ENCODE assay signal across 8 cellular contexts in the genomic region with DNA sequence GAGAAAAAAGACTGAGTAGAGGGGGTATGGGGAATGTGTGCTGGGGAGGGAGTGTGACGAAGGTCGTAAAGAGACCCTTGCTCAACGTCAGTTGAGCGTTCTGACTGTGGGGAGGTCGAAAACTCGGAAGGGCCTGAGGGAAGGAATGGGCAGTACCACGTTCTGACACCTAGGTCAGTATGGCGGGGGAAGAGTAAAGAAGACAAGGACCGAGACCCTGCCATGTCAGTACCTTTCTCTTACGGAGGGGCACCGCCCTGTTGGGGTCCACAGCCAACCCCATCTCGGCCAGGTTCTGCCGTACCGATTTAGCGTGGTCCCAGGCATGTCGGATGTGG. TPM values are rescaled to one million over a fixed set of nuclear protein-coding genes. Genes with fewer than 3 reads are reported as not detected.
DNase-seq lines count a peak whose midpoint lies in the region; TF ChIP-seq lines count a peak whose summit lies in the region.

No MANE protein-coding gene starts in this region.

- H3K27me3 Mint-ChIP-seq in chondrocyte (ENCODE audit: low read depth) (no peaks in the 10 kb centered on the region), mesothelial cell of epicardium (ENCODE audit: low read depth) (no peaks in the 10 kb centered on the region)

- H3K4me3 Mint-ChIP-seq in chondrocyte (ENCODE audit: unreplicated experiment), result peak overlapping the region; percentile 100
- H3K4me3 Mint-ChIP-seq in mesothelial cell of epicardium, result peak overlapping the region; percentile 99

- TF ChIP-seq CTCF in chondrocyte (IDR thresholded peaks at IDR 0.05) (no peak), mesothelial cell of epicardium (IDR thresholded peaks at IDR 0.05; ENCODE audit: unreplicated experiment) (no peak)

- DNase-seq in DMS 273 (lab: John Stamatoyannopoulos, UW; ENCODE audit: unreplicated experiment) (peak; percentile 61), DMS 273 treated with DMSO at 0.1 percent for 48 hours (lab: John Stamatoyannopoulos, UW) (no peak), NCI-H69 (lab: John Stamatoyannopoulos, UW) (peak; percentile 54), chondrocyte (ENCODE audit: low spot score) (no peak), mesothelial cell of epicardium (ENCODE audit: low spot score in 2 of 2, unreplicated experiment in 2 of 2) (no peak), NCI-H1417 treated with DMSO at 0.1 percent for 48 hours (lab: John Stamatoyannopoulos, UW) (no peak), NCI-H2081 treated with DMSO at 0.1 percent for 48 hours (lab: John Stamatoyannopoulos, UW) (no peak)
- no peak for DNase-seq in effector CD8-positive, alpha-beta T cell (lab: John Stamatoyannopoulos, UW)

- H3K9me3 Mint-ChIP-seq in chondrocyte (ENCODE audit: low read depth) (no peaks in the 10 kb centered on the region), mesothelial cell of epicardium (no peaks in the 10 kb centered on the region)

- peak overlapping the region; percentile 100 for H3K27ac Mint-ChIP-seq in chondrocyte (ENCODE audit: unreplicated experiment)
- peak overlapping the region; percentile 100 for H3K27ac Mint-ChIP-seq in mesothelial cell of epicardium

- H3K36me3 Mint-ChIP-seq in chondrocyte (ENCODE audit: low read depth) (peaks cover 8% of the 10 kb centered on the region), mesothelial cell of epicardium (peaks cover 9% of the 10 kb centered on the region)

- peaks cover 23% of the 10 kb centered on the region for H3K4me1 Mint-ChIP-seq in chondrocyte (ENCODE audit: low read depth)
- peaks cover 20% of the 10 kb centered on the region for H3K4me1 Mint-ChIP-seq in mesothelial cell of epicardium

RNA-seq across cellular contexts. Expression of a gene that starts 0.4 kb away (rescaled TPM):
- total RNA-seq in chondrocyte (16.8 to 22.8 TPM (median 19.9 TPM) in 3 replicates), mesothelial cell of epicardium (23.4 to 27.7 TPM (median 26.2 TPM) in 3 replicates)

RNA-seq across cellular contexts. Expression of a gene that starts 0.6 kb away (rescaled TPM):
- total RNA-seq in chondrocyte (70.3 to 83.5 TPM (median 74.6 TPM) in 3 replicates), mesothelial cell of epicardium (81.4 to 82.5 TPM (median 81.9 TPM) in 3 replicates)

RNA-seq across cellular contexts. Expression of a gene that starts 22.7 kb away (rescaled TPM):
- total RNA-seq in chondrocyte (24.5 to 37.8 TPM (median 33.7 TPM) in 3 replicates), mesothelial cell of epicardium (39.4 to 46.0 TPM (median 42.8 TPM) in 3 replicates)

RNA-seq across cellular contexts. Expression of a gene that starts 26.4 kb away (rescaled TPM):
- 89.5 to 103 TPM (median 91.5 TPM) in 3 replicates for total RNA-seq in chondrocyte
- total RNA-seq in mesothelial cell of epicardium, result 91.3 to 94.5 TPM (median 91.8 TPM) in 3 replicates

RNA-seq across cellular contexts. Expression of a gene that starts 28.4 kb away (rescaled TPM):
- total RNA-seq in chondrocyte, result 63.8 to 85.6 TPM (median 65.3 TPM) in 3 replicates
- total RNA-seq in mesothelial cell of epicardium, result 43.3 to 46.8 TPM (median 44.1 TPM) in 3 replicates

Comparison
In these comparisons a context has a peak if more than half of its experiments do, and no peak if none do; other contexts are left out.
1. DNase-seq: peak in DMS 273 (single experiment) and NCI-H69 (single experiment); none in DMS 273 treated with DMSO at 0.1 percent for 48 hours (single experiment), chondrocyte (single experiment), mesothelial cell of epicardium (0 of 2), NCI-H1417 treated with DMSO at 0.1 percent for 48 hours (single experiment), NCI-H2081 treated with DMSO at 0.1 percent for 48 hours (single experiment) and effector CD8-positive, alpha-beta T cell (single experiment).